In genomic region chr7:39272111-39272510, GRCh38 we compare ENCODE assay signal across 18 cellular contexts.
"Had no signal": no experiment of that assay in that cellular context is flagged by ENCODE, and none has a peak within 500 bp of the region (broad histone marks: within the 10 kb centered on the region; RNA-seq: fewer than 3 reads in every experiment).

No MANE protein-coding gene starts in this region.

- DNase-seq: effector CD4-positive, alpha-beta T cell; foreskin keratinocyte; natural killer cell; retina; stimulated activated CD4-positive, alpha-beta T cell treated with anti-CD3 and anti-CD28 coated beads, Interleukin-12 subunit alpha, Interleukin-12 subunit beta, amount 100 ng/mL, for 4 hours; stimulated activated CD4-positive, alpha-beta T cell treated with anti-CD3 and anti-CD28 coated beads, Interleukin-1b, Interleukin-23, amount 100 ng/mL, for 48 hours; stimulated activated CD4-positive, alpha-beta T cell treated with anti-CD3 and anti-CD28 coated beads, Interleukin-4, amount 100 ng/mL, for 24 hours; stimulated activated naive CD4-positive, alpha-beta T cell treated with Interleukin-2 at 50 U/mL for 16 hours had no signal

- H3K36me3 Mint-ChIP-seq: natural killer cell; stimulated activated effector memory CD8-positive, alpha-beta T cell treated with anti-CD3 and anti-CD28 coated beads, Interleukin-12 subunit alpha, Interleukin-12 subunit beta, amount 100 ng/mL, for 72 hours; type B pancreatic cell had no signal

- H3K4me3 Mint-ChIP-seq: natural killer cell; neural crest cell; stimulated activated effector memory CD8-positive, alpha-beta T cell treated with anti-CD3 and anti-CD28 coated beads, Interleukin-12 subunit alpha, Interleukin-12 subunit beta, amount 100 ng/mL, for 72 hours; type B pancreatic cell had no signal

- H3K9me3 ChIP-seq: esophagus muscularis mucosa, lower lobe of right lung, neutrophil, pancreas, testis, tibial artery had no signal

- H3K9me3 Mint-ChIP-seq: neural crest cell, type B pancreatic cell had no signal

- H3K27ac Mint-ChIP-seq: natural killer cell; stimulated activated effector memory CD8-positive, alpha-beta T cell treated with anti-CD3 and anti-CD28 coated beads, Interleukin-12 subunit alpha, Interleukin-12 subunit beta, amount 100 ng/mL, for 72 hours; type B pancreatic cell had no signal

- H3K4me1 Mint-ChIP-seq: natural killer cell; neural crest cell; stimulated activated effector memory CD8-positive, alpha-beta T cell treated with anti-CD3 and anti-CD28 coated beads, Interleukin-12 subunit alpha, Interleukin-12 subunit beta, amount 100 ng/mL, for 72 hours had no signal

- ATAC-seq: foreskin keratinocyte; natural killer cell; stimulated activated effector memory CD8-positive, alpha-beta T cell treated with anti-CD3 and anti-CD28 coated beads, Interleukin-12 subunit alpha, Interleukin-12 subunit beta, amount 100 ng/mL, for 72 hours had no signal

- H3K27ac ChIP-seq: dorsolateral prefrontal cortex, esophagus muscularis mucosa, foreskin keratinocyte, lower lobe of right lung, neutrophil, pancreas, testis, tibial artery had no signal

- H3K27me3 ChIP-seq: foreskin keratinocyte, neutrophil, pancreas, testis, tibial artery had no signal

- H3K4me1 ChIP-seq: foreskin keratinocyte, lower lobe of right lung, pancreas, testis had no signal

- H3K36me3 ChIP-seq: esophagus muscularis mucosa, lower lobe of right lung, neutrophil, pancreas, tibial artery had no signal

- H3K4me3 ChIP-seq: esophagus muscularis mucosa, lower lobe of right lung, pancreas, testis, tibial artery had no signal
